In the genomic region with DNA sequence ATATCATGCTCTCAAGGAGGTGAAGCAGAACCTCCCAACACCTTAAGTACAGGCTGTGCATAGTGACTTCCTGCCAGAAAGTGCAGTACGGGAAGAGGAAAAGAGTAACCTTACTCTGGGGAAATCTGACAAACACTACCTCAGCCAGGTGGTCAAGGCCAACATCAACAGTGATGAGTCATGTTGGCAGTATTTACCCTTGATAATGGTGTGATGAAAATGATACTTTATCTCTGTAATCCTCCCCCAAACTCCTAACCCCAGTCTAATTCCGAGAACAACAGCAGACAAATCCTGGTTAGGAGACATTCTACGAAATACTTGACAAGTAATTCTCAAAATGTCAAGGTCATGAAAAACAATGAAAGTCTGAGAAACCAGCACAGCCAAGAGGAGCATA, we compare ENCODE assay signal across 1 cellular context.
TF ChIP-seq lines count a peak whose summit lies in the region.

No MANE protein-coding gene starts in this region.

TF ChIP-seq in HepG2, 621 proteins besides CTCF, POLR2A, EP300 and RAD21 (continued from another document and continues in another):
- TF ChIP-seq ZSCAN25 (CRISPR knock-in tag; IDR thresholded peaks at IDR 0.05), result no peak
- no peak for TF ChIP-seq TCF7 (IDR thresholded peaks at IDR 0.05; ENCODE audit: low read depth)
- no peak for TF ChIP-seq MAZ (IDR thresholded peaks at IDR 0.05; ENCODE audit: borderline replicate concordance, low read depth, low read length)
- TF ChIP-seq MAZ (CRISPR knock-in tag; IDR thresholded peaks at IDR 0.05; ENCODE audit: low read depth), result no peak
- TF ChIP-seq, protein P1, sequence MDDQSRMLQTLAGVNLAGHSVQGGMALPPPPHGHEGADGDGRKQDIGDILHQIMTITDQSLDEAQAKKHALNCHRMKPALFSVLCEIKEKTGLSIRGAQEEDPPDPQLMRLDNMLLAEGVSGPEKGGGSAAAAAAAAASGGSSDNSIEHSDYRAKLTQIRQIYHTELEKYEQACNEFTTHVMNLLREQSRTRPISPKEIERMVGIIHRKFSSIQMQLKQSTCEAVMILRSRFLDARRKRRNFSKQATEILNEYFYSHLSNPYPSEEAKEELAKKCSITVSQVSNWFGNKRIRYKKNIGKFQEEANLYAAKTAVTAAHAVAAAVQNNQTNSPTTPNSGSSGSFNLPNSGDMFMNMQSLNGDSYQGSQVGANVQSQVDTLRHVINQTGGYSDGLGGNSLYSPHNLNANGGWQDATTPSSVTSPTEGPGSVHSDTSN (CRISPR knock-in tag; IDR thresholded peaks at IDR 0.05; ENCODE audit: borderline replicate concordance), result no peak
- no peak for TF ChIP-seq SETDB1 (CRISPR knock-in tag; IDR thresholded peaks at IDR 0.05; ENCODE audit: borderline replicate concordance)
- peak; percentile 57 for TF ChIP-seq GATAD2A (CRISPR knock-in tag; IDR thresholded peaks at IDR 0.05)
- TF ChIP-seq, protein P2, sequence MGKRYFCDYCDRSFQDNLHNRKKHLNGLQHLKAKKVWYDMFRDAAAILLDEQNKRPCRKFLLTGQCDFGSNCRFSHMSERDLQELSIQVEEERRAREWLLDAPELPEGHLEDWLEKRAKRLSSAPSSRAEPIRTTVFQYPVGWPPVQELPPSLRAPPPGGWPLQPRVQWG (CRISPR knock-in tag; IDR thresholded peaks at IDR 0.05; ENCODE audit: borderline replicate concordance, low read depth), result no peak
- TF ChIP-seq, protein P3, sequence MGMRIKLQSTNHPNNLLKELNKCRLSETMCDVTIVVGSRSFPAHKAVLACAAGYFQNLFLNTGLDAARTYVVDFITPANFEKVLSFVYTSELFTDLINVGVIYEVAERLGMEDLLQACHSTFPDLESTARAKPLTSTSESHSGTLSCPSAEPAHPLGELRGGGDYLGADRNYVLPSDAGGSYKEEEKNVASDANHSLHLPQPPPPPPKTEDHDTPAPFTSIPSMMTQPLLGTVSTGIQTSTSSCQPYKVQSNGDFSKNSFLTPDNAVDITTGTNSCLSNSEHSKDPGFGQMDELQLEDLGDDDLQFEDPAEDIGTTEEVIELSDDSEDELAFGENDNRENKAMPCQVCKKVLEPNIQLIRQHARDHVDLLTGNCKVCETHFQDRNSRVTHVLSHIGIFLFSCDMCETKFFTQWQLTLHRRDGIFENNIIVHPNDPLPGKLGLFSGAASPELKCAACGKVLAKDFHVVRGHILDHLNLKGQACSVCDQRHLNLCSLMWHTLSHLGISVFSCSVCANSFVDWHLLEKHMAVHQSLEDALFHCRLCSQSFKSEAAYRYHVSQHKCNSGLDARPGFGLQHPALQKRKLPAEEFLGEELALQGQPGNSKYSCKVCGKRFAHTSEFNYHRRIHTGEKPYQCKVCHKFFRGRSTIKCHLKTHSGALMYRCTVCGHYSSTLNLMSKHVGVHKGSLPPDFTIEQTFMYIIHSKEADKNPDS (CRISPR knock-in tag; IDR thresholded peaks at IDR 0.05), result no peak
- TF ChIP-seq SOX6 (IDR thresholded peaks at IDR 0.05), result no peak
- TF ChIP-seq SOX6 (CRISPR knock-in tag; IDR thresholded peaks at IDR 0.05), result peak; percentile 56; the same call in 1 of the 2 replicates
- TF ChIP-seq, protein P4, sequence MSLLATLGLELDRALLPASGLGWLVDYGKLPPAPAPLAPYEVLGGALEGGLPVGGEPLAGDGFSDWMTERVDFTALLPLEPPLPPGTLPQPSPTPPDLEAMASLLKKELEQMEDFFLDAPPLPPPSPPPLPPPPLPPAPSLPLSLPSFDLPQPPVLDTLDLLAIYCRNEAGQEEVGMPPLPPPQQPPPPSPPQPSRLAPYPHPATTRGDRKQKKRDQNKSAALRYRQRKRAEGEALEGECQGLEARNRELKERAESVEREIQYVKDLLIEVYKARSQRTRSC (CRISPR knock-in tag; IDR thresholded peaks at IDR 0.05; ENCODE audit: low read depth), result no peak
- no peak for TF ChIP-seq ZNF337 (CRISPR knock-in tag; IDR thresholded peaks at IDR 0.05; ENCODE audit: borderline replicate concordance, low read depth)
- TF ChIP-seq, protein P5, sequence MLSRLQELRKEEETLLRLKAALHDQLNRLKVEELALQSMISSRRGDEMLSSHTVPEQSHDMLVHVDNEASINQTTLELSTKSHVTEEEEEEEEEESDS (CRISPR knock-in tag; IDR thresholded peaks at IDR 0.05; ENCODE audit: borderline replicate concordance), result no peak
- TF ChIP-seq JDP2 (CRISPR knock-in tag; IDR thresholded peaks at IDR 0.05; ENCODE audit: borderline replicate concordance), result no peak
- no peak for TF ChIP-seq GABPB1 (CRISPR knock-in tag; IDR thresholded peaks at IDR 0.05)
- peak; percentile 88 for TF ChIP-seq JUND (CRISPR knock-in tag; IDR thresholded peaks at IDR 0.05)
- TF ChIP-seq LCORL (IDR thresholded peaks at IDR 0.05), result no peak
- no peak for TF ChIP-seq LCORL (CRISPR knock-in tag; IDR thresholded peaks at IDR 0.05)
- TF ChIP-seq U2AF2 (IDR thresholded peaks at IDR 0.05; ENCODE audit: low read depth, low read length), result no peak
- TF ChIP-seq ZNF496 (CRISPR knock-in tag; IDR thresholded peaks at IDR 0.05; ENCODE audit: insufficient replicate concordance), result no peak
- no peak for TF ChIP-seq MBNL3 (CRISPR knock-in tag; conservative IDR thresholded peaks at IDR 0.05)
- no peak for TF ChIP-seq ZKSCAN5 (CRISPR knock-in tag; IDR thresholded peaks at IDR 0.05)
- TF ChIP-seq SALL2 (CRISPR knock-in tag; IDR thresholded peaks at IDR 0.05), result no peak
- TF ChIP-seq ZNF768 (CRISPR knock-in tag; IDR thresholded peaks at IDR 0.05), result no peak
- TF ChIP-seq TBX2 (CRISPR knock-in tag; IDR thresholded peaks at IDR 0.05; ENCODE audit: borderline replicate concordance), result peak; percentile 50; the same call in 1 of the 2 replicates
- TF ChIP-seq, protein P6, sequence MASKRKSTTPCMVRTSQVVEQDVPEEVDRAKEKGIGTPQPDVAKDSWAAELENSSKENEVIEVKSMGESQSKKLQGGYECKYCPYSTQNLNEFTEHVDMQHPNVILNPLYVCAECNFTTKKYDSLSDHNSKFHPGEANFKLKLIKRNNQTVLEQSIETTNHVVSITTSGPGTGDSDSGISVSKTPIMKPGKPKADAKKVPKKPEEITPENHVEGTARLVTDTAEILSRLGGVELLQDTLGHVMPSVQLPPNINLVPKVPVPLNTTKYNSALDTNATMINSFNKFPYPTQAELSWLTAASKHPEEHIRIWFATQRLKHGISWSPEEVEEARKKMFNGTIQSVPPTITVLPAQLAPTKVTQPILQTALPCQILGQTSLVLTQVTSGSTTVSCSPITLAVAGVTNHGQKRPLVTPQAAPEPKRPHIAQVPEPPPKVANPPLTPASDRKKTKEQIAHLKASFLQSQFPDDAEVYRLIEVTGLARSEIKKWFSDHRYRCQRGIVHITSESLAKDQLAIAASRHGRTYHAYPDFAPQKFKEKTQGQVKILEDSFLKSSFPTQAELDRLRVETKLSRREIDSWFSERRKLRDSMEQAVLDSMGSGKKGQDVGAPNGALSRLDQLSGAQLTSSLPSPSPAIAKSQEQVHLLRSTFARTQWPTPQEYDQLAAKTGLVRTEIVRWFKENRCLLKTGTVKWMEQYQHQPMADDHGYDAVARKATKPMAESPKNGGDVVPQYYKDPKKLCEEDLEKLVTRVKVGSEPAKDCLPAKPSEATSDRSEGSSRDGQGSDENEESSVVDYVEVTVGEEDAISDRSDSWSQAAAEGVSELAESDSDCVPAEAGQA (IDR thresholded peaks at IDR 0.05; ENCODE audit: low read depth), result no peak
- TF ChIP-seq, protein P6 (CRISPR knock-in tag; IDR thresholded peaks at IDR 0.05; ENCODE audit: borderline replicate concordance), result no peak
- TF ChIP-seq, protein P7, sequence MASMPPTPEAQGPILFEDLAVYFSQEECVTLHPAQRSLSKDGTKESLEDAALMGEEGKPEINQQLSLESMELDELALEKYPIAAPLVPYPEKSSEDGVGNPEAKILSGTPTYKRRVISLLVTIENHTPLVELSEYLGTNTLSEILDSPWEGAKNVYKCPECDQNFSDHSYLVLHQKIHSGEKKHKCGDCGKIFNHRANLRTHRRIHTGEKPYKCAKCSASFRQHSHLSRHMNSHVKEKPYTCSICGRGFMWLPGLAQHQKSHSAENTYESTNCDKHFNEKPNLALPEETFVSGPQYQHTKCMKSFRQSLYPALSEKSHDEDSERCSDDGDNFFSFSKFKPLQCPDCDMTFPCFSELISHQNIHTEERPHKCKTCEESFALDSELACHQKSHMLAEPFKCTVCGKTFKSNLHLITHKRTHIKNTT (CRISPR knock-in tag; IDR thresholded peaks at IDR 0.05), result no peak
- TF ChIP-seq NFKB2 (CRISPR knock-in tag; IDR thresholded peaks at IDR 0.05; ENCODE audit: borderline replicate concordance), result no peak
- TF ChIP-seq HOXA3 (CRISPR knock-in tag; IDR thresholded peaks at IDR 0.05), result no peak
- TF ChIP-seq FOXK1 (CRISPR knock-in tag; IDR thresholded peaks at IDR 0.05; ENCODE audit: borderline replicate concordance, low read depth), result peak; percentile 29; the same call in 1 of the 2 replicates
- peak; percentile 78 for TF ChIP-seq RXRB (CRISPR knock-in tag; IDR thresholded peaks at IDR 0.05; ENCODE audit: borderline replicate concordance)
- no peak for TF ChIP-seq MAF1 (CRISPR knock-in tag; IDR thresholded peaks at IDR 0.05; ENCODE audit: borderline replicate concordance)
- TF ChIP-seq NR1H2 (CRISPR knock-in tag; IDR thresholded peaks at IDR 0.05; ENCODE audit: borderline replicate concordance, low read depth), result no peak
- peak; percentile 39; the same call in 1 of the 2 replicates for TF ChIP-seq NFE2L2 (IDR thresholded peaks at IDR 0.05; ENCODE audit: low read length)
- no peak for TF ChIP-seq WIZ (CRISPR knock-in tag; IDR thresholded peaks at IDR 0.05)
- TF ChIP-seq TBL1XR1 (IDR thresholded peaks at IDR 0.05; ENCODE audit: borderline replicate concordance, low read length, partially characterized antibody), result peak; percentile 54
- TF ChIP-seq, protein P8, sequence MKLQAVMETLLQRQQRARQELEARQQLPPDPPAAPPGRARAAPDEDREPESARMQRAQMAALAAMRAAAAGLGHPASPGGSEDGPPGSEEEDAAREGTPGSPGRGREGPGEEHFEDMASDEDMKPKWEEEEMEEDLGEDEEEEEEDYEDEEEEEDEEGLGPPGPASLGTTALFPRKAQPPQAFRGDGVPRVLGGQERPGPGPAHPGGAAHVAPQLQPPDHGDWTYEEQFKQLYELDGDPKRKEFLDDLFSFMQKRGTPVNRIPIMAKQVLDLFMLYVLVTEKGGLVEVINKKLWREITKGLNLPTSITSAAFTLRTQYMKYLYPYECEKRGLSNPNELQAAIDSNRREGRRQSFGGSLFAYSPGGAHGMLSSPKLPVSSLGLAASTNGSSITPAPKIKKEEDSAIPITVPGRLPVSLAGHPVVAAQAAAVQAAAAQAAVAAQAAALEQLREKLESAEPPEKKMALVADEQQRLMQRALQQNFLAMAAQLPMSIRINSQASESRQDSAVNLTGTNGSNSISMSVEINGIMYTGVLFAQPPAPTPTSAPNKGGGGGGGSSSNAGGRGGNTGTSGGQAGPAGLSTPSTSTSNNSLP (IDR thresholded peaks at IDR 0.05; ENCODE audit: low read depth, low read length), result peak; percentile 62; the same call in 1 of the 2 replicates
- TF ChIP-seq KDM5A (IDR thresholded peaks at IDR 0.05; ENCODE audit: borderline replicate concordance, low read length), result no peak
- TF ChIP-seq ZNF605 (CRISPR knock-in tag; IDR thresholded peaks at IDR 0.05), result no peak
- TF ChIP-seq SAP130 (CRISPR knock-in tag; IDR thresholded peaks at IDR 0.05; ENCODE audit: low read depth), result 0 out of 2 replicates have a peak, but pooled peaks have one; percentile 24
- no peak for TF ChIP-seq HOXA9 (CRISPR knock-in tag; IDR thresholded peaks at IDR 0.05; ENCODE audit: borderline replicate concordance)
- no peak for TF ChIP-seq KMT2B (CRISPR knock-in tag; IDR thresholded peaks at IDR 0.05)
- TF ChIP-seq SP4 (CRISPR knock-in tag; IDR thresholded peaks at IDR 0.05), result no peak
- TF ChIP-seq, protein P9, sequence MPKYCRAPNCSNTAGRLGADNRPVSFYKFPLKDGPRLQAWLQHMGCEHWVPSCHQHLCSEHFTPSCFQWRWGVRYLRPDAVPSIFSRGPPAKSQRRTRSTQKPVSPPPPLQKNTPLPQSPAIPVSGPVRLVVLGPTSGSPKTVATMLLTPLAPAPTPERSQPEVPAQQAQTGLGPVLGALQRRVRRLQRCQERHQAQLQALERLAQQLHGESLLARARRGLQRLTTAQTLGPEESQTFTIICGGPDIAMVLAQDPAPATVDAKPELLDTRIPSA (CRISPR knock-in tag; IDR thresholded peaks at IDR 0.05; ENCODE audit: borderline replicate concordance), result no peak
- TF ChIP-seq NR2F2 (IDR thresholded peaks at IDR 0.05; ENCODE audit: borderline replicate concordance, low read depth), result no peak
- no peak for TF ChIP-seq SRSF9 (IDR thresholded peaks at IDR 0.05; ENCODE audit: borderline replicate concordance, insufficient read depth, low read depth, low read length, poor library complexity, severe bottlenecking)
- TF ChIP-seq HDAC2 (CRISPR knock-in tag; IDR thresholded peaks at IDR 0.05), result 0 out of 2 replicates have a peak, but pooled peaks have one; percentile 35
- TF ChIP-seq, protein P10, sequence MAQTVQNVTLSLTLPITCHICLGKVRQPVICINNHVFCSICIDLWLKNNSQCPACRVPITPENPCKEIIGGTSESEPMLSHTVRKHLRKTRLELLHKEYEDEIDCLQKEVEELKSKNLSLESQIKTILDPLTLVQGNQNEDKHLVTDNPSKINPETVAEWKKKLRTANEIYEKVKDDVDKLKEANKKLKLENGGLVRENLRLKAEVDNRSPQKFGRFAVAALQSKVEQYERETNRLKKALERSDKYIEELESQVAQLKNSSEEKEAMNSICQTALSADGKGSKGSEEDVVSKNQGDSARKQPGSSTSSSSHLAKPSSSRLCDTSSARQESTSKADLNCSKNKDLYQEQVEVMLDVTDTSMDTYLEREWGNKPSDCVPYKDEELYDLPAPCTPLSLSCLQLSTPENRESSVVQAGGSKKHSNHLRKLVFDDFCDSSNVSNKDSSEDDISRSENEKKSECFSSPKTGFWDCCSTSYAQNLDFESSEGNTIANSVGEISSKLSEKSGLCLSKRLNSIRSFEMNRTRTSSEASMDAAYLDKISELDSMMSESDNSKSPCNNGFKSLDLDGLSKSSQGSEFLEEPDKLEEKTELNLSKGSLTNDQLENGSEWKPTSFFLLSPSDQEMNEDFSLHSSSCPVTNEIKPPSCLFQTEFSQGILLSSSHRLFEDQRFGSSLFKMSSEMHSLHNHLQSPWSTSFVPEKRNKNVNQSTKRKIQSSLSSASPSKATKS (CRISPR knock-in tag; IDR thresholded peaks at IDR 0.05), result no peak
- TF ChIP-seq MEF2D (CRISPR knock-in tag; IDR thresholded peaks at IDR 0.05), result no peak
- TF ChIP-seq PCBP2 (optimal IDR thresholded peaks at IDR 0.05; ENCODE audit: low read depth, low read length, poor library complexity, severe bottlenecking), result no peak
- TF ChIP-seq MED1 (CRISPR knock-in tag; IDR thresholded peaks at IDR 0.05), result peak; percentile 27; the same call in 1 of the 2 replicates
